20 cellular contexts compared by ENCODE assay signal in the genomic region with DNA sequence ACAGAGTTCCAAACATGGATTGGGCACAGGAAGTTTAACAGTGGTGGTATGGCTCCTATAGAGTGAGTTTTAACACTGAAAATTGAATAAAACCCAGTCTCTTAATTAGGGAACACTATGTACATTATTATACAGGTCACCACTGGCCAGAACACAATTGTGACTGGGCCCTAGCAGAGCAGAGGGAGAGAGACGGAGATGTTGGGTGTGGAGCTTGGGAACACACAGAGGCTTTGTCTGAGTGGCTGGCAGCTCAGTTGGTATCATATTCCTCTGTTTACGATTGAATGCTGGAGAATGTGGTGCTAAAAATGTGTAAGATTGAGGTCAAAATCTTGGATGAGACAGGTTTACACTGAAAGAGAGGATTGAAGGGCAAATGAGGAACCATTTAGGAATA.
A peak's percentile ranks its signal among the peaks of the same experiment; 100 is the strongest.
DNase-seq lines count a peak whose midpoint lies in the region; ATAC-seq lines count a peak whose summit lies in the region.
"Had no signal": no experiment of that assay in that cellular context is flagged by ENCODE, and none has a peak within 500 bp of the region (broad histone marks: within the 10 kb centered on the region; RNA-seq: fewer than 3 reads in every experiment).

No MANE protein-coding gene starts in this region.

- intact Hi-C loops in posterior cingulate gyrus (cut with DNase I): no loop called here

- no peak for ATAC-seq in GM19324 (IDR thresholded peaks at IDR 0.05; ENCODE audit: low FRiP score, unreplicated experiment)
- ATAC-seq: A549; activated CD4-positive, alpha-beta T cell treated with anti-CD3 and anti-CD28 coated beads for 36 hours had no signal

- DNase-seq in COLO829 (ENCODE audit: low spot score) (peak; percentile 89), anterior cingulate cortex (lab: John Stamatoyannopoulos, UW) (peak in 36 of 58 donors; percentile 7 to 83 (median 54)), inferior parietal cortex (ENCODE audit: extremely low spot score) (peak; percentile 75), posterior cingulate gyrus (peak in 9 of 10 donors; percentile 34 to 95 (median 64)), NCI-H1092 treated with DMSO at 0.1 percent for 48 hours (lab: John Stamatoyannopoulos, UW) (no peak), NCI-H2029 (lab: John Stamatoyannopoulos, UW) (no peak)
- DNase-seq in activated CD8-positive, alpha-beta memory T cell treated with anti-CD3 and anti-CD28 coated beads for 24 hours: no peak
- DNase-seq: activated CD4-positive, alpha-beta T cell treated with anti-CD3 and anti-CD28 coated beads for 36 hours; activated gamma-delta T cell treated with Interleukin-2 at 50 U/mL for 16 hours; activated T-cell treated with anti-CD3 and anti-CD28 coated beads, Interleukin-2, amount 50 U/mL, for 24 hours; H9; NCI-H1048; NCI-H187 treated with DMSO at 0.1 percent for 48 hours; NCI-H345; NCI-H82; SK-N-SH; stimulated activated naive CD4-positive, alpha-beta T cell treated with Interleukin-2 at 50 U/mL for 16 hours; T-helper 2 cell had no signal

Comparison
In these comparisons a context has a peak if more than half of its experiments do, and no peak if none do; other contexts are left out.
1. DNase-seq: peak in COLO829 (single experiment), anterior cingulate cortex (36 of 58), inferior parietal cortex (single experiment) and posterior cingulate gyrus (9 of 10); none in activated CD8-positive, alpha-beta memory T cell treated with anti-CD3 and anti-CD28 coated beads for 24 hours (single experiment), NCI-H1092 treated with DMSO at 0.1 percent for 48 hours (single experiment) and NCI-H2029 (single experiment).